Comparison of ENCODE assay signal across 17 cellular contexts in the genomic region with DNA sequence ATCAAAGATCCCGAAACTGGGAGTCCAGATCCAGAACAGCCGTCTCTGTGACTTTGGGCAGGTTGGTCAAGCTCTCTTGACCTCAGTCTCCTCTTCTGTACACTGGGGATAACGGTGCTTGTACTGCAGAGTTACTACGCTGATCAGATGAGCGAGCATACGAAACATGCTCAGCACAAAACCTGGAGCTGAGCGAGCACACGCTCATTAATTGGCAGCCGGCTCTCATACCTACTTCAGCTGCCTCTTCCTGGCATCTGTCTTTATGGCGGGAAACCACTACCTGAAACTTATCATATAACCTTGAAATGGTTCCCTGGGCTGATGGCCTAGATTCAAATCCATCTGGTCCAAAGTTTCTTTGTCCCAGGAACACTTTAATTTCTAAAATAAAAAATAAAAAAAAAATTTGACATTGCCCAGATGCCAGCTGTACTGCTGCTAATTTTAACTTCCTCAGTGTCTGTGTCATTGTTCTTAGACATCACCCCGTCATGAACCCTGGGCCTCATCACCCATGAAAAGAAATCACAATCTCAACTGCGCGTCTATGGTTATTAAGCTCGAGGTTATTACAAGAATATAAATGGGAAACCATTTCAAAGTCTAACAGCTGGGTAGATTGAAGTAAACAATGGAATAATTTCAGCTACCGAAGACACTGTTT. TPM values are rescaled to one million over a fixed set of nuclear protein-coding genes. Genes with fewer than 3 reads are reported as not detected.
"Had no signal": no experiment of that assay in that cellular context is flagged by ENCODE, and none has a peak within 500 bp of the region (broad histone marks: within the 10 kb centered on the region; RNA-seq: fewer than 3 reads in every experiment).

No MANE protein-coding gene starts in this region.

- H3K4me1 ChIP-seq: colonic mucosa, tibial artery had no signal

- H3K27ac Mint-ChIP-seq: activated CD4-positive, alpha-beta T cell treated with anti-CD3 and anti-CD28 coated beads, Interleukin-2, amount 10 ng/mL, durations not matched to agents 24 days and 14 days; activated CD8-positive, alpha-beta T cell treated with anti-CD3 and anti-CD28 coated beads for 36 hours; activated naive CD4-positive, alpha-beta T cell treated with anti-CD3 and anti-CD28 coated beads for 36 hours; activated T-helper 2 cell treated with anti-CD3 and anti-CD28 coated beads, Interferon-gamma antibody, Interleukin-2, Interleukin-4, amounts not matched to agents 10 μg/mL and 5 μg/mL and 100 μg/mL, durations not matched to agents 14 hours and 24 hours and 36 hours; natural killer cell; stimulated activated naive B cell treated with anti-CD40 and anti-IgM and Interleukin-4, amounts not matched to agents 10 μg/mL and 1 μg/mL and 100 μg/mL, for 72 hours had no signal

- H3K4me3 ChIP-seq: colonic mucosa, sigmoid colon, tibial artery had no signal

- H3K4me1 Mint-ChIP-seq: activated CD4-positive, alpha-beta T cell treated with anti-CD3 and anti-CD28 coated beads, Interleukin-2, amount 10 ng/mL, durations not matched to agents 24 days and 14 days; central memory CD8-positive, alpha-beta T cell; natural killer cell had no signal

- H3K27me3 Mint-ChIP-seq: activated CD4-positive, alpha-beta T cell treated with anti-CD3 and anti-CD28 coated beads, Interleukin-2, amount 10 ng/mL, durations not matched to agents 24 days and 14 days had no signal

- DNase-seq: activated CD4-positive, alpha-beta T cell treated with anti-CD3 and anti-CD28 coated beads, Interleukin-2, amount 10 ng/mL, durations not matched to agents 24 days and 14 days; activated CD8-positive, alpha-beta T cell treated with anti-CD3 and anti-CD28 coated beads for 36 hours; activated naive CD4-positive, alpha-beta T cell treated with anti-CD3 and anti-CD28 coated beads for 36 hours; activated T-cell treated with anti-CD3 and anti-CD28 coated beads, Interleukin-2, amount 50 U/mL, for 1 hour; aorta; colonic mucosa; erythroblast; mesendoderm; natural killer cell; nucleus accumbens; sigmoid colon; stimulated activated naive B cell treated with anti-CD40 and anti-IgM and Interleukin-4, amounts not matched to agents 10 μg/mL and 1 μg/mL and 100 μg/mL, for 72 hours; T-helper 1 cell; T1000; tibial artery had no signal

- H3K9me3 Mint-ChIP-seq: activated CD4-positive, alpha-beta T cell treated with anti-CD3 and anti-CD28 coated beads, Interleukin-2, amount 10 ng/mL, durations not matched to agents 24 days and 14 days; activated CD8-positive, alpha-beta T cell treated with anti-CD3 and anti-CD28 coated beads for 36 hours; activated naive CD4-positive, alpha-beta T cell treated with anti-CD3 and anti-CD28 coated beads for 36 hours; activated T-helper 2 cell treated with anti-CD3 and anti-CD28 coated beads, Interferon-gamma antibody, Interleukin-2, Interleukin-4, amounts not matched to agents 10 μg/mL and 5 μg/mL and 100 μg/mL, durations not matched to agents 14 hours and 24 hours and 36 hours; natural killer cell had no signal

- H3K36me3 Mint-ChIP-seq: natural killer cell; stimulated activated naive B cell treated with anti-CD40 and anti-IgM and Interleukin-4, amounts not matched to agents 10 μg/mL and 1 μg/mL and 100 μg/mL, for 72 hours had no signal

- H3K36me3 ChIP-seq: colonic mucosa, sigmoid colon, tibial artery had no signal

- H3K27me3 ChIP-seq: colonic mucosa, sigmoid colon, tibial artery had no signal

- H3K4me3 Mint-ChIP-seq: activated CD4-positive, alpha-beta T cell treated with anti-CD3 and anti-CD28 coated beads, Interleukin-2, amount 10 ng/mL, durations not matched to agents 24 days and 14 days; activated CD8-positive, alpha-beta T cell treated with anti-CD3 and anti-CD28 coated beads for 36 hours; activated naive CD4-positive, alpha-beta T cell treated with anti-CD3 and anti-CD28 coated beads for 36 hours; central memory CD8-positive, alpha-beta T cell; natural killer cell; stimulated activated naive B cell treated with anti-CD40 and anti-IgM and Interleukin-4, amounts not matched to agents 10 μg/mL and 1 μg/mL and 100 μg/mL, for 72 hours had no signal

- H3K27ac ChIP-seq: colonic mucosa, tibial artery had no signal

- H3K9me3 ChIP-seq: colonic mucosa, sigmoid colon had no signal

RNA-seq across cellular contexts. Expression of a gene that starts 49.2 kb away (rescaled TPM):
- total RNA-seq: activated CD4-positive, alpha-beta T cell treated with anti-CD3 and anti-CD28 coated beads, Interleukin-2, amount 10 ng/mL, durations not matched to agents 24 days and 14 days; activated CD8-positive, alpha-beta T cell treated with anti-CD3 and anti-CD28 coated beads for 36 hours; activated naive CD4-positive, alpha-beta T cell treated with anti-CD3 and anti-CD28 coated beads for 36 hours; natural killer cell had no signal
